16 cellular contexts compared by ENCODE assay signal in genomic region chr15:48459571-48460461, GRCh38.
A peak's percentile ranks its signal among the peaks of the same experiment; 100 is the strongest.
DNase-seq lines count a peak whose midpoint lies in the region; ATAC-seq and TF ChIP-seq lines count a peak whose summit lies in the region.
"Had no signal": no experiment of that assay in that cellular context is flagged by ENCODE, and none has a peak within 500 bp of the region (broad histone marks: within the 10 kb centered on the region; RNA-seq: fewer than 3 reads in every experiment).

No MANE protein-coding gene starts in this region.

- H3K9me3 ChIP-seq in mammary epithelial cell (replicated peaks; ENCODE audit: insufficient read depth, low read length) (no peaks in the 10 kb centered on the region), adipocyte (ENCODE audit: control insufficient read depth, low read length) (no peaks in the 10 kb centered on the region), T-helper 17 cell (ENCODE audit: control insufficient read depth, low read length, poor library complexity, severe bottlenecking) (no peaks in the 10 kb centered on the region)

- in situ Hi-C loops in mammary epithelial cell (cut with MboI; ENCODE audit: low sequenced_read_pairs in 2 of 2), result no loop called here

- POLR2A ChIA-PET in MCF 10A (lab: Yijun Ruan, JAX), result interaction anchor here (0.6 to 3.0 kb wide), 3 partner anchors 12 to 1820 kb away, joined by 3 to 13 read pairs (median 3); no protein-coding TSS in a partner anchor
- POLR2A ChIA-PET in activated CD4-positive, alpha-beta memory T cell treated with anti-CD3 and anti-CD28 coated beads, Interleukin-2, amount 10 ng/mL, durations not matched to agents 7 days and 5 days (lab: Charles Lee), result interaction anchor here (1.3 kb wide), 1 partner anchor 128 kb away, joined by 3 read pairs; no protein-coding TSS in a partner anchor

- dilution Hi-C loops in mammary epithelial cell (cut with HindIII; ENCODE audit: low sequenced_read_pairs), result no loop called here

- H3K79me2 ChIP-seq in mammary epithelial cell (ENCODE audit: insufficient read depth, low read length), result no peaks in the 10 kb centered on the region

- no peaks in the 10 kb centered on the region for H3K9me3 Mint-ChIP-seq in MCF 10A (ENCODE audit: unreplicated experiment)
- H3K9me3 Mint-ChIP-seq in activated CD4-positive, alpha-beta memory T cell treated with anti-CD3 and anti-CD28 coated beads, Interleukin-2, amount 10 ng/mL, durations not matched to agents 7 days and 5 days, result no peaks in the 10 kb centered on the region
- H3K9me3 Mint-ChIP-seq: activated T-helper 17 cell treated with anti-CD3 and anti-CD28 coated beads, Interleukin-2, amount 50 U/mL, for 72 hours; memory B cell had no signal

- no peak overlapping the region for H2AFZ ChIP-seq in mammary epithelial cell (ENCODE audit: low read depth, low read length)

- CTCF ChIA-PET in MCF 10A (lab: Yijun Ruan, JAX) (interaction anchor here (0.8 to 1.2 kb wide), 2 partner anchors 45 to 177 kb away, joined by 3 read pairs; no protein-coding TSS in a partner anchor), mammary epithelial cell (lab: Charles Lee; ENCODE audit: low non-redundant PET) (no interaction called here)
- CTCF ChIA-PET in activated CD4-positive, alpha-beta memory T cell treated with anti-CD3 and anti-CD28 coated beads, Interleukin-2, amount 10 ng/mL, durations not matched to agents 7 days and 5 days (lab: Charles Lee), result no interaction called here

- ATAC-seq in HG03135 (IDR thresholded peaks at IDR 0.05; ENCODE audit: unreplicated experiment), result no peak
- no peak for ATAC-seq in T-helper 17 cell
- ATAC-seq: activated CD4-positive, CD25-positive, alpha-beta regulatory T cell treated with anti-CD3 and anti-CD28 coated beads, Interleukin-2, amount 50 U/mL, for 24 hours; activated T-helper 17 cell treated with anti-CD3 and anti-CD28 coated beads, Interleukin-2, amount 50 U/mL, for 72 hours; SK-N-SH treated with all-trans-retinoic acid at 6 μM for 48 hours had no signal

- H3K36me3 ChIP-seq in mammary epithelial cell (ENCODE audit: insufficient read depth, low read length) (no peaks in the 10 kb centered on the region), adipocyte (ENCODE audit: control insufficient read depth, insufficient read depth, low read length, severe bottlenecking) (peaks cover 87% of the 10 kb centered on the region)

- H3K9ac ChIP-seq in mammary epithelial cell (ENCODE audit: insufficient read depth, low read length) (no peak overlapping the region), adipocyte (ENCODE audit: low read length) (peak overlapping the region; percentile 82)

- no peaks in the 10 kb centered on the region for H3K27me3 ChIP-seq in mammary epithelial cell (ENCODE audit: insufficient read depth, low read length)
- no peaks in the 10 kb centered on the region for H3K27me3 ChIP-seq in adipocyte (replicated peaks; ENCODE audit: control insufficient read depth, insufficient read depth, low read length)

- H3K36me3 Mint-ChIP-seq in MCF 10A (ENCODE audit: insufficient read depth, unreplicated experiment) (peaks cover 8% of the 10 kb centered on the region), T-helper 17 cell (ENCODE audit: low read depth) (no peaks in the 10 kb centered on the region)
- H3K36me3 Mint-ChIP-seq in activated CD4-positive, alpha-beta memory T cell treated with anti-CD3 and anti-CD28 coated beads, Interleukin-2, amount 10 ng/mL, durations not matched to agents 7 days and 5 days (ENCODE audit: low read depth), result no peaks in the 10 kb centered on the region
- H3K36me3 Mint-ChIP-seq: memory B cell had no signal

- intact Hi-C loops in MCF 10A (cut with micrococcal nuclease) (no loop called here), mammary epithelial cell (cut with micrococcal nuclease) (no loop called here)

- DNase-seq in MCF 10A (ENCODE audit: unreplicated experiment), result peak; percentile 35
- no peak for DNase-seq in mammary epithelial cell
- DNase-seq in adipocyte (ENCODE audit: low read depth), result peak; percentile 90
- peak; percentile 94 for DNase-seq in fibroblast of the aortic adventitia (ENCODE audit: low read depth)
- no peak for DNase-seq in T-helper 17 cell
- DNase-seq in activated CD4-positive, alpha-beta memory T cell treated with anti-CD3 and anti-CD28 coated beads, Interleukin-2, amount 10 ng/mL, durations not matched to agents 7 days and 5 days, result no peak
- DNase-seq in ecto neural progenitor cell (ENCODE audit: low spot score), result no peak
- DNase-seq: NCI-H1436, NCI-H748 treated with DMSO at 0.1 percent for 48 hours, posterior cingulate gyrus, substantia nigra had no signal

- 79% methylated on average over 7 of the region's 7 CpGs for WGBS in mammary epithelial cell (ENCODE audit: low coverage, missing lambda C conversion rate)

- BruUV-seq in MCF 10A (replicated peaks; lab: Mats Ljungman, UMichigan) (no TSS peak), mammary epithelial cell (replicated peaks; lab: Mats Ljungman, UMichigan) (no TSS peak)

- no peak overlapping the region for H3K4me3 Mint-ChIP-seq in MCF 10A (ENCODE audit: unreplicated experiment)
- H3K4me3 Mint-ChIP-seq in T-helper 17 cell, result no peak overlapping the region
- no peak overlapping the region for H3K4me3 Mint-ChIP-seq in activated CD4-positive, alpha-beta memory T cell treated with anti-CD3 and anti-CD28 coated beads, Interleukin-2, amount 10 ng/mL, durations not matched to agents 7 days and 5 days
- H3K4me3 Mint-ChIP-seq: activated T-helper 17 cell treated with anti-CD3 and anti-CD28 coated beads, Interleukin-2, amount 50 U/mL, for 72 hours; memory B cell had no signal

- H4K20me1 ChIP-seq in mammary epithelial cell (ENCODE audit: insufficient read depth, low read length), result no peaks in the 10 kb centered on the region

- no peak overlapping the region for H3K27ac ChIP-seq in mammary epithelial cell (ENCODE audit: insufficient read depth, low read depth, low read length)

- H3K4me1 ChIP-seq in mammary epithelial cell (ENCODE audit: insufficient read depth, low read length) (no peaks in the 10 kb centered on the region), adipocyte (ENCODE audit: control insufficient read depth, insufficient read depth, low read length) (peaks cover 57% of the 10 kb centered on the region)

- no peaks in the 10 kb centered on the region for H3K27me3 Mint-ChIP-seq in MCF 10A (ENCODE audit: insufficient read depth, unreplicated experiment)
- peaks cover 5% of the 10 kb centered on the region for H3K27me3 Mint-ChIP-seq in T-helper 17 cell
- no peaks in the 10 kb centered on the region for H3K27me3 Mint-ChIP-seq in activated CD4-positive, alpha-beta memory T cell treated with anti-CD3 and anti-CD28 coated beads, Interleukin-2, amount 10 ng/mL, durations not matched to agents 7 days and 5 days
- H3K27me3 Mint-ChIP-seq: activated T-helper 17 cell treated with anti-CD3 and anti-CD28 coated beads, Interleukin-2, amount 50 U/mL, for 72 hours; memory B cell had no signal

- no peak overlapping the region for H3K4me3 ChIP-seq in mammary epithelial cell (replicated peaks in 1 of 3; ENCODE audit: insufficient read depth in 1 of 3, low read depth in 2 of 3, low read length in 3 of 3)
- peak overlapping the region; percentile 26 for H3K4me3 ChIP-seq in adipocyte (ENCODE audit: low read length)
- H3K4me3 ChIP-seq in fibroblast of the aortic adventitia (ENCODE audit: low read depth, low read length), result no peak overlapping the region

- H3K27ac Mint-ChIP-seq in MCF 10A (ENCODE audit: low read depth, unreplicated experiment) (no peak overlapping the region), T-helper 17 cell (no peak overlapping the region)
- H3K27ac Mint-ChIP-seq in activated CD4-positive, alpha-beta memory T cell treated with anti-CD3 and anti-CD28 coated beads, Interleukin-2, amount 10 ng/mL, durations not matched to agents 7 days and 5 days, result no peak overlapping the region
- H3K27ac Mint-ChIP-seq: activated T-helper 17 cell treated with anti-CD3 and anti-CD28 coated beads, Interleukin-2, amount 50 U/mL, for 72 hours; memory B cell had no signal

- H3K4me1 Mint-ChIP-seq in MCF 10A (ENCODE audit: insufficient read depth, unreplicated experiment), result no peaks in the 10 kb centered on the region
- H3K4me1 Mint-ChIP-seq in T-helper 17 cell, result no peaks in the 10 kb centered on the region
- H3K4me1 Mint-ChIP-seq in activated CD4-positive, alpha-beta memory T cell treated with anti-CD3 and anti-CD28 coated beads, Interleukin-2, amount 10 ng/mL, durations not matched to agents 7 days and 5 days, result no peaks in the 10 kb centered on the region
- H3K4me1 Mint-ChIP-seq: activated T-helper 17 cell treated with anti-CD3 and anti-CD28 coated beads, Interleukin-2, amount 50 U/mL, for 72 hours; memory B cell had no signal

- TF ChIP-seq CTCF in MCF 10A (IDR thresholded peaks at IDR 0.05; ENCODE audit: unreplicated experiment) (no peak), mammary epithelial cell (conservative IDR thresholded peaks at IDR 0.05 in 1 of 2, IDR thresholded peaks at IDR 0.05 in 1 of 2; ENCODE audit: extremely low read depth in 1 of 2, insufficient read depth in 1 of 2, low read depth in 1 of 2, low read length in 2 of 2) (no peak), fibroblast of the aortic adventitia (IDR thresholded peaks at IDR 0.05; ENCODE audit: insufficient read depth, low read length) (peak; percentile 37)

- H3K4me2 ChIP-seq in mammary epithelial cell (ENCODE audit: insufficient read depth, low read depth, low read length), result no peak overlapping the region

Comparison
In these comparisons a context has a peak if more than half of its experiments do, and no peak if none do; other contexts are left out.
1. DNase-seq: peak in MCF 10A (single experiment), adipocyte (single experiment) and fibroblast of the aortic adventitia (single experiment); none in mammary epithelial cell (single experiment), T-helper 17 cell (0 of 3), activated CD4-positive, alpha-beta memory T cell treated with anti-CD3 and anti-CD28 coated beads, Interleukin-2, amount 10 ng/mL, durations not matched to agents 7 days and 5 days (single experiment) and ecto neural progenitor cell (single experiment).